ENCODE assay signal across 1 cellular context in genomic region chr11:68009391-68010000, GRCh38.
A peak's percentile ranks its signal among the peaks of the same experiment; 100 is the strongest.
TF ChIP-seq lines count a peak whose summit lies in the region.

No MANE protein-coding gene starts in this region.

TF ChIP-seq in K562, 482 proteins besides CTCF, POLR2A, EP300 and RAD21 (continues in another document):
- TF ChIP-seq C11orf30 (IDR thresholded peaks at IDR 0.05; ENCODE audit: low read depth) (no peak), SIRT6 (IDR thresholded peaks at IDR 0.05; ENCODE audit: low read depth, low read length) (no peak), MAFG (tag; conservative IDR thresholded peaks at IDR 0.05) (peak; percentile 22; the same call in 1 of the 2 replicates), LEF1 (IDR thresholded peaks at IDR 0.05) (peak; percentile 40; the same call in 1 of the 2 replicates), ARNT (IDR thresholded peaks at IDR 0.05) (peak; percentile 65 to 81; a peak in 3 of 4 replicates), TOE1 (IDR thresholded peaks at IDR 0.05; ENCODE audit: borderline replicate concordance) (no peak; the same call in 1 of the 2 replicates), TOE1 (CRISPR knock-in tag; IDR thresholded peaks at IDR 0.05; ENCODE audit: borderline replicate concordance, low read depth) (no peak), ZMIZ1 (IDR thresholded peaks at IDR 0.05; ENCODE audit: low read depth in 2 of 2, low read length in 2 of 2) (0 out of 4 replicates have a peak, but pooled peaks of 1 of the 2 experiments have one; percentile 29), ARID1B (IDR thresholded peaks at IDR 0.05) (peak; percentile 91), STAT5B (CRISPR knock-in tag; IDR thresholded peaks at IDR 0.05) (no peak), WHSC1 (IDR thresholded peaks at IDR 0.05; ENCODE audit: low read length) (no peak), PRPF4 (IDR thresholded peaks at IDR 0.05; ENCODE audit: insufficient read depth, low read depth, low read length, poor library complexity, severe bottlenecking) (no peak), MTA2 (IDR thresholded peaks at IDR 0.05; ENCODE audit: low read depth) (peak; percentile 76), HDAC6 (IDR thresholded peaks at IDR 0.05; ENCODE audit: low read depth, low read length) (no peak), PCBP2 (IDR thresholded peaks at IDR 0.05; ENCODE audit: low read depth, low read length, poor library complexity, severe bottlenecking) (no peak), SP1 (CRISPR knock-in tag; IDR thresholded peaks at IDR 0.05) (no peak), YY1 (IDR thresholded peaks at IDR 0.05; ENCODE audit: borderline replicate concordance in 1 of 3, control insufficient read depth in 1 of 3, extremely low read depth in 1 of 3, insufficient read depth in 3 of 3, insufficient read length in 1 of 3, insufficient replicate concordance in 2 of 3, low read depth in 1 of 3, low read length in 2 of 3) (no peak), HMBOX1 (IDR thresholded peaks at IDR 0.05) (peak; percentile 58; the same call in 1 of the 2 replicates), MYC (IDR thresholded peaks at IDR 0.05; ENCODE audit: low read depth, low read length) (peak; percentile 48; the same call in 1 of the 2 replicates), MYC (CRISPR knock-in tag; IDR thresholded peaks at IDR 0.05; ENCODE audit: borderline replicate concordance, low read depth) (no peak), ZNF384 (IDR thresholded peaks at IDR 0.05; ENCODE audit: low read depth, low read length) (peak; percentile 93), HNRNPUL1 (IDR thresholded peaks at IDR 0.05; ENCODE audit: low read length) (no peak), GATA2 (CRISPR knock-in tag; IDR thresholded peaks at IDR 0.05) (peak; percentile 38; the same call in 1 of the 2 replicates), BRF1 (IDR thresholded peaks at IDR 0.05; ENCODE audit: borderline replicate concordance, extremely low read depth, insufficient read length) (no peak), BMI1 (IDR thresholded peaks at IDR 0.05; ENCODE audit: low read length) (no peak), NFE2 (IDR thresholded peaks at IDR 0.05; ENCODE audit: low read depth) (peak; percentile 56; the same call in 1 of the 2 replicates), CBX2 (IDR thresholded peaks at IDR 0.05; ENCODE audit: insufficient read depth, low read length, poor library complexity, severe bottlenecking) (no peak), ZNF224 (CRISPR knock-in tag; IDR thresholded peaks at IDR 0.05) (0 out of 2 replicates have a peak, but pooled peaks have one; percentile 41), RFX7 (CRISPR knock-in tag; IDR thresholded peaks at IDR 0.05) (no peak), NRF1 (conservative IDR thresholded peaks at IDR 0.05 in 1 of 2, IDR thresholded peaks at IDR 0.05 in 1 of 2) (peak; percentile 31 to 37; a peak in 3 of 4 replicates), ZNF696 (CRISPR knock-in tag; conservative IDR thresholded peaks at IDR 0.05) (no peak), ZNF668 (CRISPR knock-in tag; IDR thresholded peaks at IDR 0.05) (no peak), BCL6 (CRISPR knock-in tag; IDR thresholded peaks at IDR 0.05) (no peak), SMAD4 (CRISPR knock-in tag; conservative IDR thresholded peaks at IDR 0.05) (peak; percentile 61), TARDBP (IDR thresholded peaks at IDR 0.05) (no peak), ZNF57 (CRISPR knock-in tag; IDR thresholded peaks at IDR 0.05) (no peak), SETDB1 (IDR thresholded peaks at IDR 0.05; ENCODE audit: low read length) (no peak), EP400 (IDR thresholded peaks at IDR 0.05) (peak; percentile 43; the same call in 1 of the 2 replicates)
- TF ChIP-seq, protein P1, sequence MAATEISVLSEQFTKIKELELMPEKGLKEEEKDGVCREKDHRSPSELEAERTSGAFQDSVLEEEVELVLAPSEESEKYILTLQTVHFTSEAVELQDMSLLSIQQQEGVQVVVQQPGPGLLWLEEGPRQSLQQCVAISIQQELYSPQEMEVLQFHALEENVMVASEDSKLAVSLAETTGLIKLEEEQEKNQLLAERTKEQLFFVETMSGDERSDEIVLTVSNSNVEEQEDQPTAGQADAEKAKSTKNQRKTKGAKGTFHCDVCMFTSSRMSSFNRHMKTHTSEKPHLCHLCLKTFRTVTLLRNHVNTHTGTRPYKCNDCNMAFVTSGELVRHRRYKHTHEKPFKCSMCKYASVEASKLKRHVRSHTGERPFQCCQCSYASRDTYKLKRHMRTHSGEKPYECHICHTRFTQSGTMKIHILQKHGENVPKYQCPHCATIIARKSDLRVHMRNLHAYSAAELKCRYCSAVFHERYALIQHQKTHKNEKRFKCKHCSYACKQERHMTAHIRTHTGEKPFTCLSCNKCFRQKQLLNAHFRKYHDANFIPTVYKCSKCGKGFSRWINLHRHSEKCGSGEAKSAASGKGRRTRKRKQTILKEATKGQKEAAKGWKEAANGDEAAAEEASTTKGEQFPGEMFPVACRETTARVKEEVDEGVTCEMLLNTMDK (IDR thresholded peaks at IDR 0.05; ENCODE audit: borderline replicate concordance, insufficient read depth, low read depth, low read length, poor library complexity, severe bottlenecking): peak; percentile 48
- TF ChIP-seq, protein P2, sequence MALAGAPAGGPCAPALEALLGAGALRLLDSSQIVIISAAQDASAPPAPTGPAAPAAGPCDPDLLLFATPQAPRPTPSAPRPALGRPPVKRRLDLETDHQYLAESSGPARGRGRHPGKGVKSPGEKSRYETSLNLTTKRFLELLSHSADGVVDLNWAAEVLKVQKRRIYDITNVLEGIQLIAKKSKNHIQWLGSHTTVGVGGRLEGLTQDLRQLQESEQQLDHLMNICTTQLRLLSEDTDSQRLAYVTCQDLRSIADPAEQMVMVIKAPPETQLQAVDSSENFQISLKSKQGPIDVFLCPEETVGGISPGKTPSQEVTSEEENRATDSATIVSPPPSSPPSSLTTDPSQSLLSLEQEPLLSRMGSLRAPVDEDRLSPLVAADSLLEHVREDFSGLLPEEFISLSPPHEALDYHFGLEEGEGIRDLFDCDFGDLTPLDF (CRISPR knock-in tag; IDR thresholded peaks at IDR 0.05): 0 out of 2 replicates have a peak, but pooled peaks have one; percentile 59
- TF ChIP-seq, protein P3, sequence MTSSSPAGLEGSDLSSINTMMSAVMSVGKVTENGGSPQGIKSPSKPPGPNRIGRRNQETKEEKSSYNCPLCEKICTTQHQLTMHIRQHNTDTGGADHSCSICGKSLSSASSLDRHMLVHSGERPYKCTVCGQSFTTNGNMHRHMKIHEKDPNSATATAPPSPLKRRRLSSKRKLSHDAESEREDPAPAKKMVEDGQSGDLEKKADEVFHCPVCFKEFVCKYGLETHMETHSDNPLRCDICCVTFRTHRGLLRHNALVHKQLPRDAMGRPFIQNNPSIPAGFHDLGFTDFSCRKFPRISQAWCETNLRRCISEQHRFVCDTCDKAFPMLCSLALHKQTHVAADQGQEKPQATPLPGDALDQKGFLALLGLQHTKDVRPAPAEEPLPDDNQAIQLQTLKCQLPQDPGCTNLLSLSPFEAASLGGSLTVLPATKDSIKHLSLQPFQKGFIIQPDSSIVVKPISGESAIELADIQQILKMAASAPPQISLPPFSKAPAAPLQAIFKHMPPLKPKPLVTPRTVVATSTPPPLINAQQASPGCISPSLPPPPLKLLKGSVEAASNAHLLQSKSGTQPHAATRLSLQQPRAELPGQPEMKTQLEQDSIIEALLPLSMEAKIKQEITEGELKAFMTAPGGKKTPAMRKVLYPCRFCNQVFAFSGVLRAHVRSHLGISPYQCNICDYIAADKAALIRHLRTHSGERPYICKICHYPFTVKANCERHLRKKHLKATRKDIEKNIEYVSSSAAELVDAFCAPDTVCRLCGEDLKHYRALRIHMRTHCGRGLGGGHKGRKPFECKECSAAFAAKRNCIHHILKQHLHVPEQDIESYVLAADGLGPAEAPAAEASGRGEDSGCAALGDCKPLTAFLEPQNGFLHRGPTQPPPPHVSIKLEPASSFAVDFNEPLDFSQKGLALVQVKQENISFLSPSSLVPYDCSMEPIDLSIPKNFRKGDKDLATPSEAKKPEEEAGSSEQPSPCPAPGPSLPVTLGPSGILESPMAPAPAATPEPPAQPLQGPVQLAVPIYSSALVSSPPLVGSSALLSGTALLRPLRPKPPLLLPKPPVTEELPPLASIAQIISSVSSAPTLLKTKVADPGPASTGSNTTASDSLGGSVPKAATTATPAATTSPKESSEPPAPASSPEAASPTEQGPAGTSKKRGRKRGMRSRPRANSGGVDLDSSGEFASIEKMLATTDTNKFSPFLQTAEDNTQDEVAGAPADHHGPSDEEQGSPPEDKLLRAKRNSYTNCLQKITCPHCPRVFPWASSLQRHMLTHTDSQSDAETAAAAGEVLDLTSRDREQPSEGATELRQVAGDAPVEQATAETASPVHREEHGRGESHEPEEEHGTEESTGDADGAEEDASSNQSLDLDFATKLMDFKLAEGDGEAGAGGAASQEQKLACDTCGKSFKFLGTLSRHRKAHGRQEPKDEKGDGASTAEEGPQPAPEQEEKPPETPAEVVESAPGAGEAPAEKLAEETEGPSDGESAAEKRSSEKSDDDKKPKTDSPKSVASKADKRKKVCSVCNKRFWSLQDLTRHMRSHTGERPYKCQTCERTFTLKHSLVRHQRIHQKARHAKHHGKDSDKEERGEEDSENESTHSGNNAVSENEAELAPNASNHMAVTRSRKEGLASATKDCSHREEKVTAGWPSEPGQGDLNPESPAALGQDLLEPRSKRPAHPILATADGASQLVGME (CRISPR knock-in tag; IDR thresholded peaks at IDR 0.05): no peak
- TF ChIP-seq, protein P4, sequence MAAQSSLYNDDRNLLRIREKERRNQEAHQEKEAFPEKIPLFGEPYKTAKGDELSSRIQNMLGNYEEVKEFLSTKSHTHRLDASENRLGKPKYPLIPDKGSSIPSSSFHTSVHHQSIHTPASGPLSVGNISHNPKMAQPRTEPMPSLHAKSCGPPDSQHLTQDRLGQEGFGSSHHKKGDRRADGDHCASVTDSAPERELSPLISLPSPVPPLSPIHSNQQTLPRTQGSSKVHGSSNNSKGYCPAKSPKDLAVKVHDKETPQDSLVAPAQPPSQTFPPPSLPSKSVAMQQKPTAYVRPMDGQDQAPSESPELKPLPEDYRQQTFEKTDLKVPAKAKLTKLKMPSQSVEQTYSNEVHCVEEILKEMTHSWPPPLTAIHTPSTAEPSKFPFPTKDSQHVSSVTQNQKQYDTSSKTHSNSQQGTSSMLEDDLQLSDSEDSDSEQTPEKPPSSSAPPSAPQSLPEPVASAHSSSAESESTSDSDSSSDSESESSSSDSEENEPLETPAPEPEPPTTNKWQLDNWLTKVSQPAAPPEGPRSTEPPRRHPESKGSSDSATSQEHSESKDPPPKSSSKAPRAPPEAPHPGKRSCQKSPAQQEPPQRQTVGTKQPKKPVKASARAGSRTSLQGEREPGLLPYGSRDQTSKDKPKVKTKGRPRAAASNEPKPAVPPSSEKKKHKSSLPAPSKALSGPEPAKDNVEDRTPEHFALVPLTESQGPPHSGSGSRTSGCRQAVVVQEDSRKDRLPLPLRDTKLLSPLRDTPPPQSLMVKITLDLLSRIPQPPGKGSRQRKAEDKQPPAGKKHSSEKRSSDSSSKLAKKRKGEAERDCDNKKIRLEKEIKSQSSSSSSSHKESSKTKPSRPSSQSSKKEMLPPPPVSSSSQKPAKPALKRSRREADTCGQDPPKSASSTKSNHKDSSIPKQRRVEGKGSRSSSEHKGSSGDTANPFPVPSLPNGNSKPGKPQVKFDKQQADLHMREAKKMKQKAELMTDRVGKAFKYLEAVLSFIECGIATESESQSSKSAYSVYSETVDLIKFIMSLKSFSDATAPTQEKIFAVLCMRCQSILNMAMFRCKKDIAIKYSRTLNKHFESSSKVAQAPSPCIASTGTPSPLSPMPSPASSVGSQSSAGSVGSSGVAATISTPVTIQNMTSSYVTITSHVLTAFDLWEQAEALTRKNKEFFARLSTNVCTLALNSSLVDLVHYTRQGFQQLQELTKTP (IDR thresholded peaks at IDR 0.05; ENCODE audit: low read depth in 1 of 2, partially characterized antibody in 2 of 2): peak in 1 of 2 experiments; percentile 33
- TF ChIP-seq, protein P5, sequence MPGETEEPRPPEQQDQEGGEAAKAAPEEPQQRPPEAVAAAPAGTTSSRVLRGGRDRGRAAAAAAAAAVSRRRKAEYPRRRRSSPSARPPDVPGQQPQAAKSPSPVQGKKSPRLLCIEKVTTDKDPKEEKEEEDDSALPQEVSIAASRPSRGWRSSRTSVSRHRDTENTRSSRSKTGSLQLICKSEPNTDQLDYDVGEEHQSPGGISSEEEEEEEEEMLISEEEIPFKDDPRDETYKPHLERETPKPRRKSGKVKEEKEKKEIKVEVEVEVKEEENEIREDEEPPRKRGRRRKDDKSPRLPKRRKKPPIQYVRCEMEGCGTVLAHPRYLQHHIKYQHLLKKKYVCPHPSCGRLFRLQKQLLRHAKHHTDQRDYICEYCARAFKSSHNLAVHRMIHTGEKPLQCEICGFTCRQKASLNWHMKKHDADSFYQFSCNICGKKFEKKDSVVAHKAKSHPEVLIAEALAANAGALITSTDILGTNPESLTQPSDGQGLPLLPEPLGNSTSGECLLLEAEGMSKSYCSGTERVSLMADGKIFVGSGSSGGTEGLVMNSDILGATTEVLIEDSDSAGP (CRISPR knock-in tag; IDR thresholded peaks at IDR 0.05): no peak
